In the genomic region with DNA sequence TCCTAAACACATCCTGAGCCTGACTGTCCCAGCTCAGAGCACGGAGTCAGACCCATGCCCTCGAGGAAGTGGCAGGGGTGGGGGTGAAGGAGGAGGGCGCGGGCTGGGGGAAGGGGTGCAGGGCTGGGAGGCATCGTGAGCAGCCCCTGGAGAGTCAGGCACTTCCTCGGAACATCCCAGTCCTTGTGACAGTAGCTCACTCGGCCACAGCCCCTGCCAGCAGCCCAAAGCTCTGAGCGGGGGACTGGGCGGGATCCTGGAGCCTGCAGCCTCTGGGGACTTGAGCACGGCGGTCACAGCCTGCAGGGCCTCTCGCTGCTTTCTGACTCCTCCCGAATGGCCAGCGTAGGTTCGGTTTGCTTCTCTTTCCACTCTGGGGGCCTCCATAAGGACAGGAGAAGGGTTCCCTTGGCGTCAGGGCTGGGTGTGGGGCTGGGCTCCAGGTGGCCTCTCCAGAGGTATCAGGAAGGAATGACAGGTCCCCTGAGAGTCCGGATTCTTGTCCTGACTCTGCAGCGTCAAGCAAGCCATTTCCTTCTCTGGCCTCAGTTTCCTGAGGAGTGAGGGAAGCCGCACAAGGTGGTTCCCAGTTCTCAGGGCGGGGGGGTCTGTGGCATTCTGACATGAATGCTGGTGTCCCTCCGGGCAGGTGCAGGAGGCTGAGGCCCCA, we compare ENCODE assay signal across 17 cellular contexts. TPM values are rescaled to one million over a fixed set of nuclear protein-coding genes. Genes with fewer than 3 reads are reported as not detected.
DNase-seq lines count a peak whose midpoint lies in the region; ATAC-seq lines count a peak whose summit lies in the region.
"Had no signal": no experiment of that assay in that cellular context is flagged by ENCODE, and none has a peak within 500 bp of the region (broad histone marks: within the 10 kb centered on the region; RNA-seq: fewer than 3 reads in every experiment).

No MANE protein-coding gene starts in this region.

- H3K23ac ChIP-seq in neuronal stem cell (ENCODE audit: low read depth, low read length, poor library complexity), result no peak overlapping the region

- peaks cover 0 to 68% (median 3%) of the 10 kb centered on the region in 3 experiments for H3K27me3 ChIP-seq in neuronal stem cell (ENCODE audit: control insufficient read depth in 3 of 3, insufficient read depth in 3 of 3, low read depth in 1 of 3, low read length in 3 of 3)
- H3K27me3 ChIP-seq: cardiac muscle cell had no signal

- no peaks in the 10 kb centered on the region for H3K4me1 ChIP-seq in neuronal stem cell (ENCODE audit: control insufficient read depth in 2 of 2, insufficient read depth in 1 of 2, low read depth in 1 of 2, low read length in 2 of 2)

- H2BK5ac ChIP-seq in neuronal stem cell (ENCODE audit: low read length), result no peak overlapping the region

- H4K8ac ChIP-seq in neuronal stem cell (ENCODE audit: low read depth, low read length), result no peak overlapping the region

- no peak overlapping the region for H4K91ac ChIP-seq in neuronal stem cell (ENCODE audit: low read depth, low read length, poor library complexity)

- H3K4me2 ChIP-seq in neuronal stem cell (ENCODE audit: insufficient read depth, low read length, poor library complexity, severe bottlenecking), result no peak overlapping the region

- no CpG with 5 or more reads among the region's 21 CpGs for WGBS in neuronal stem cell (ENCODE audit: extremely low coverage in 2 of 2, insufficient read length in 2 of 2, insufficient replicate concordance in 1 of 2), 2 donors

- H3K79me1 ChIP-seq in neuronal stem cell (ENCODE audit: low read depth, low read length), result no peaks in the 10 kb centered on the region

- H3K27ac Mint-ChIP-seq in activated naive CD4-positive, alpha-beta T cell treated with anti-CD3 and anti-CD28 coated beads for 36 hours, result peak overlapping the region; percentile 89
- H3K27ac Mint-ChIP-seq in central memory CD8-positive, alpha-beta T cell (ENCODE audit: low read depth), result peak overlapping the region; percentile 97

- peak overlapping the region; percentile 81 for H3K4ac ChIP-seq in neuronal stem cell (ENCODE audit: low read length)

- peaks cover 0 to 2% of the 10 kb centered on the region in 2 donors for H3K36me3 ChIP-seq in neuronal stem cell (replicated peaks in 1 of 2; ENCODE audit: control insufficient read depth in 2 of 2, insufficient read depth in 2 of 2, low read length in 2 of 2)
- H3K36me3 ChIP-seq: cardiac muscle cell had no signal

- peak overlapping the region; percentile 17 for H2BK15ac ChIP-seq in neuronal stem cell (ENCODE audit: low read length)

- peak overlapping the region; percentile 33 for H2AFZ ChIP-seq in neuronal stem cell (ENCODE audit: low read length)

- H3K9ac ChIP-seq in neuronal stem cell (ENCODE audit: low read depth, low read length, poor library complexity), result no peak overlapping the region

- H3K9me3 Mint-ChIP-seq in activated naive CD4-positive, alpha-beta T cell treated with anti-CD3 and anti-CD28 coated beads for 36 hours, result no peaks in the 10 kb centered on the region
- H3K9me3 Mint-ChIP-seq in central memory CD8-positive, alpha-beta T cell, result no peaks in the 10 kb centered on the region

- H3K18ac ChIP-seq in neuronal stem cell (ENCODE audit: low read length), result peak overlapping the region; percentile 62

- no peaks in the 10 kb centered on the region for H3K27me3 Mint-ChIP-seq in activated naive CD4-positive, alpha-beta T cell treated with anti-CD3 and anti-CD28 coated beads for 36 hours (ENCODE audit: low read depth)
- no peaks in the 10 kb centered on the region for H3K27me3 Mint-ChIP-seq in central memory CD8-positive, alpha-beta T cell

- no peak overlapping the region for H2BK12ac ChIP-seq in neuronal stem cell (ENCODE audit: low read length)

- CTCF ChIA-PET in activated naive CD4-positive, alpha-beta T cell treated with anti-CD3 and anti-CD28 coated beads for 36 hours (lab: Charles Lee), result interaction anchor here (1.1 to 2.1 kb wide), 2 partner anchors 18 to 43 kb away, joined by 3 to 7 read pairs; no protein-coding TSS in a partner anchor

- ATAC-seq in central memory CD8-positive, alpha-beta T cell (replicated peaks; ENCODE audit: extremely low read depth, poor library complexity, severe bottlenecking), result no peak

- no peak overlapping the region for H3K4me3 Mint-ChIP-seq in activated naive CD4-positive, alpha-beta T cell treated with anti-CD3 and anti-CD28 coated beads for 36 hours
- peak overlapping the region; percentile 88 for H3K4me3 Mint-ChIP-seq in central memory CD8-positive, alpha-beta T cell

- H3K9me3 ChIP-seq in neuronal stem cell (replicated peaks in 1 of 2; ENCODE audit: control insufficient read depth in 2 of 2, insufficient read depth in 1 of 2, low read depth in 1 of 2, low read length in 2 of 2), result peaks cover 0 to 2% of the 10 kb centered on the region in 2 donors

- intact Hi-C loops in activated naive CD4-positive, alpha-beta T cell treated with anti-CD3 and anti-CD28 coated beads for 36 hours (cut with micrococcal nuclease), result no loop called here

- H2AK5ac ChIP-seq in neuronal stem cell (ENCODE audit: low read depth, low read length), result peak overlapping the region; percentile 65

- peaks cover 19% of the 10 kb centered on the region for H3K36me3 Mint-ChIP-seq in activated naive CD4-positive, alpha-beta T cell treated with anti-CD3 and anti-CD28 coated beads for 36 hours (ENCODE audit: low read depth)
- peaks cover 32% of the 10 kb centered on the region for H3K36me3 Mint-ChIP-seq in central memory CD8-positive, alpha-beta T cell (ENCODE audit: insufficient read depth)

- DNase-seq in activated naive CD4-positive, alpha-beta T cell treated with anti-CD3 and anti-CD28 coated beads for 36 hours, result no peak
- DNase-seq in activated naive CD4-positive, alpha-beta T cell treated with anti-CD3 and anti-CD28 coated beads, Interleukin-2, amount 50 U/mL, for 16 hours, result no peak
- DNase-seq in MV-4-11 (lab: John Stamatoyannopoulos, UW) (peak; percentile 12), neuronal stem cell (ENCODE audit: low spot score) (no peak), NCI-H146 (lab: John Stamatoyannopoulos, UW) (no peak), NCI-H526 treated with DMSO at 0.1 percent for 48 hours (lab: John Stamatoyannopoulos, UW) (no peak)
- no peak for DNase-seq in central memory CD8-positive, alpha-beta T cell (ENCODE audit: low spot score in 2 of 2)
- DNase-seq in effector CD8-positive, alpha-beta T cell (lab: John Stamatoyannopoulos, UW), result no peak
- DNase-seq: activated CD4-positive, alpha-beta T cell treated with anti-CD3 and anti-CD28 coated beads, Interleukin-2, amount 50 U/mL, for 1 hour; DMS79; mesenchymal stem cell; NCI-H2081; NCI-H748 treated with DMSO at 0.1 percent for 48 hours; occipital lobe; stimulated activated naive CD4-positive, alpha-beta T cell had no signal

- H3K4me3 ChIP-seq in neuronal stem cell (ENCODE audit: low read length in 2 of 2), result no peak overlapping the region
- H3K4me3 ChIP-seq: cardiac muscle cell had no signal

- peaks cover 95% of the 10 kb centered on the region for H3K4me1 Mint-ChIP-seq in activated naive CD4-positive, alpha-beta T cell treated with anti-CD3 and anti-CD28 coated beads for 36 hours (ENCODE audit: low read depth)
- H3K4me1 Mint-ChIP-seq in central memory CD8-positive, alpha-beta T cell, result peaks cover 95% of the 10 kb centered on the region

- H3K14ac ChIP-seq in neuronal stem cell (ENCODE audit: low read length), result no peak overlapping the region

- no peak overlapping the region for H2BK120ac ChIP-seq in neuronal stem cell (ENCODE audit: low read depth, low read length)

- no peak overlapping the region for H3K27ac ChIP-seq in neuronal stem cell (replicated peaks; ENCODE audit: low read length)
- H3K27ac ChIP-seq: cardiac muscle cell had no signal

RNA-seq across cellular contexts. Expression of gene PSTPIP1, which starts 20.9 kb away (rescaled TPM):
- 100 to 1,000 TPM in 1 of 2 experiments, 10 to 100 TPM in 1; 94.2 to 102 TPM for total RNA-seq in activated naive CD4-positive, alpha-beta T cell treated with anti-CD3 and anti-CD28 coated beads for 36 hours
- polyA plus RNA-seq in neuronal stem cell (2013, experiment 1 of 2), result 2.0 TPM
- polyA plus RNA-seq in neuronal stem cell (2013, experiment 2 of 2), result 1.8 TPM
- total RNA-seq: endothelial cell of umbilical vein had no signal
- polyA plus RNA-seq: endothelial cell of umbilical vein had no signal

RNA-seq across cellular contexts. Expression of gene TSPAN3, which starts 55.1 kb away (rescaled TPM):
- 10 to 100 TPM; 21.9 to 24.9 TPM for total RNA-seq in activated naive CD4-positive, alpha-beta T cell treated with anti-CD3 and anti-CD28 coated beads for 36 hours
- 251 TPM for polyA plus RNA-seq in neuronal stem cell (2013, experiment 1 of 2)
- polyA plus RNA-seq in neuronal stem cell (2013, experiment 2 of 2), result 239 TPM
